ENCODE assay signal across 26 cellular contexts in the genomic region with DNA sequence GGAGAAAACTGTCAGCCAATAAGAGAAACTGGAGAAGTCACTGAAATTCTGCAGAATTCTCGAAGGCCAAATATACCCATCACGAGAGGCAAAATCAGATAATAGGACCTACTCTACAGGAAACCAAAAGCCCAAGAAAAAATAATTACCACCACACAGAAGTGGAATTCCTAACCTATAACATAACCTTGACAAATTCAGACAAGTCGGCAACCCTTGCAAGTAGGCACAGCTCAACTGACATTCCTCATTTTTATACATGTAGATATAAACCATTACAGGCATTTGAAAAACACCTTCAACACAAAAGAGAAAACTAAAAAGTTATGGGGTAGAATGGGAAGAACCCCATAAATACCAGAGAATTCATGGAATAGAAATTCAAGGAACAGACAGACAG.
"Had no signal": no experiment of that assay in that cellular context is flagged by ENCODE, and none has a peak within 500 bp of the region (broad histone marks: within the 10 kb centered on the region; RNA-seq: fewer than 3 reads in every experiment).

No MANE protein-coding gene starts in this region.

- FAIRE-seq: kidney had no signal

- H3K36me3 ChIP-seq: gastroesophageal sphincter, heart left ventricle, ovary, sigmoid colon, stomach, thyroid gland, vagina had no signal

- H3K4me1 Mint-ChIP-seq: endodermal cell, memory B cell had no signal

- H3K36me3 Mint-ChIP-seq: memory B cell; natural killer cell; stimulated activated effector memory CD8-positive, alpha-beta T cell treated with anti-CD3 and anti-CD28 coated beads, Interleukin-12 subunit alpha, Interleukin-12 subunit beta, amount 100 ng/mL, for 72 hours had no signal

- ATAC-seq: gastroesophageal sphincter; heart left ventricle; left lobe of liver; natural killer cell; psoas muscle; right cardiac atrium; stimulated activated effector memory CD8-positive, alpha-beta T cell treated with anti-CD3 and anti-CD28 coated beads, Interleukin-12 subunit alpha, Interleukin-12 subunit beta, amount 100 ng/mL, for 72 hours had no signal

- H3K27me3 Mint-ChIP-seq: dendritic cell treated with granulocyte-macrophage colony-stimulating factor and Interleukin-4, amounts not matched to agents 40 ng/mL and 50 ng/mL, for 4 days had no signal

- H3K27ac Mint-ChIP-seq: dendritic cell treated with granulocyte-macrophage colony-stimulating factor and Interleukin-4, amounts not matched to agents 40 ng/mL and 50 ng/mL, for 4 days; endodermal cell; memory B cell; natural killer cell had no signal

- H3K4me1 ChIP-seq: gastroesophageal sphincter, heart left ventricle, psoas muscle, sigmoid colon, stomach, thyroid gland, vagina had no signal

- H3K4me3 ChIP-seq: gastroesophageal sphincter, heart left ventricle, hepatocyte, lung, ovary, psoas muscle, sigmoid colon, stomach, thyroid gland, vagina had no signal

- H3K27ac ChIP-seq: gastroesophageal sphincter, heart left ventricle, hepatocyte, ovary, psoas muscle, sigmoid colon, stomach, thyroid gland, vagina had no signal

- H3K27me3 ChIP-seq: gastroesophageal sphincter, heart left ventricle, hepatocyte, ovary, sigmoid colon, stomach, thyroid gland, vagina had no signal

- H3K9me3 Mint-ChIP-seq: dendritic cell treated with granulocyte-macrophage colony-stimulating factor and Interleukin-4, amounts not matched to agents 40 ng/mL and 50 ng/mL, for 4 days; endodermal cell; natural killer cell; stimulated activated effector memory CD8-positive, alpha-beta T cell treated with anti-CD3 and anti-CD28 coated beads, Interleukin-12 subunit alpha, Interleukin-12 subunit beta, amount 100 ng/mL, for 72 hours had no signal

- H3K9me3 ChIP-seq: gastroesophageal sphincter, heart left ventricle, ovary, psoas muscle, sigmoid colon, stomach, thyroid gland, vagina had no signal

- DNase-seq: effector CD8-positive, alpha-beta T cell; endodermal cell; erythroblast; heart left ventricle; kidney; natural killer cell; occipital lobe; ovary; posterior cingulate gyrus; psoas muscle; right cardiac atrium; sigmoid colon; stimulated activated CD4-positive, alpha-beta T cell treated with anti-CD3 and anti-CD28 coated beads, Interleukin-2, amount 100 ng/mL, for 24 hours; stimulated activated CD4-positive, alpha-beta T cell treated with anti-CD3 and anti-CD28 coated beads, Interleukin-4, amount 100 ng/mL, for 24 hours; stimulated activated naive CD4-positive, alpha-beta T cell treated with Interleukin-2 at 50 U/mL for 16 hours; stomach; thyroid gland; trophoblast cell had no signal

- H3K4me3 Mint-ChIP-seq: dendritic cell treated with granulocyte-macrophage colony-stimulating factor and Interleukin-4, amounts not matched to agents 40 ng/mL and 50 ng/mL, for 4 days; endodermal cell; memory B cell; natural killer cell had no signal
